8 cellular contexts compared by ENCODE assay signal in the genomic region with DNA sequence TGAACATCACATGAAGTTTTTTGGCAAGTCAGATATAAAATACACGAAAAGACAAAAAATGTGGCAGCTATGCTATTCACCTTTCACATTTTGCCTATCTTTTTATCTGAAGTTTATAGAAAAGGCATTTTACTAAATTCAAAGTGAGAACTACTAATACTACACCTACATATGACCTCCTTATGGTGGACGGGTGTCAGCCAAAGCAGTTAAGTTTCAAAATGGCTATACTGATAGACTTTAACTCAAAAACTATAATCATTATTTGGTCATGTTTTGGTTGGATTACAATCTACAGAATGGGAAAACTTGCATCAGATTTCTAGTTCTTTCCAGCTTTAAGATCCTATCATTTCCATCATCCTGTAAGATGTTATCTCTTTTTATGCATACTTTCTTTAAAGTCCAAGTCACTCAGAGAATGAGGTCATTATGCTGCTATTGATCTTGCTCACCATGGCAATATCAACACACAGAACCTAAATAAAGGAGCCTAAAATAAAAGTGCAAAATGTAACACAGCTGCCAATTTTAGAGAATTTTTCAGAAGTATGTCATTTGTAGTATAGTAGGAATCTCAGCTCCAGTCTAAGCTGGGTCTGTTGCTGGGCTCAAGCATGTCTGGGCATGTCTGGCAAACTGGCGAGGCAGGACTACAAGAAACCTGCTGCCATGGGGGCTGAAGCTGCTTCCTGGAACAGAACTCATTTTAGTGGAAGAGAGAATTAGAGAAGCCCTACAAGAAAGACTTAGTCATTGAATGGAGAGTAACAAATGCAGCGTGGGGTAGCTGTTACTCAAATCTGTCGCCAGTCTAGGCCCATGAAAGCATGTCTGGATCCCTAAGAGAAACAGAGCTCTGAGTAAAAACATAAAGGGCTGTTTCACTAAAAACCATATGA. TPM values are rescaled to one million over a fixed set of nuclear protein-coding genes. Genes with fewer than 3 reads are reported as not detected.
A peak's percentile ranks its signal among the peaks of the same experiment; 100 is the strongest.
DNase-seq lines count a peak whose midpoint lies in the region; ATAC-seq and TF ChIP-seq lines count a peak whose summit lies in the region.

No MANE protein-coding gene starts in this region.

- H3K36me3 ChIP-seq in ascending aorta (no peaks in the 10 kb centered on the region), neuron (ENCODE audit: insufficient read depth, low read length) (no peaks in the 10 kb centered on the region)

- peak; percentile 32 for DNase-seq in ELR (ENCODE audit: low read depth)
- peak; percentile 8 for DNase-seq in NCI-H1105 (lab: John Stamatoyannopoulos, UW)
- DNase-seq in ascending aorta (ENCODE audit: low spot score in 2 of 2) = peak in 1 of 2 donors; percentile 70
- no peak for DNase-seq in RKO (ENCODE audit: low spot score)
- DNase-seq in NOMO-1 treated with dmso at 0.1 percent for 144 hours (lab: John Stamatoyannopoulos, UW; ENCODE audit: unreplicated experiment) = no peak
- DNase-seq in NK-92 treated with Interleukin-12 subunit alpha and Interleukin-12 subunit beta, amount 100 ng/mL, for 24 hours (lab: John Stamatoyannopoulos, UW) = no peak

- H3K4me3 ChIP-seq in ascending aorta = no peak overlapping the region
- no peak overlapping the region for H3K4me3 ChIP-seq in neuron (ENCODE audit: low read length)

- intact Hi-C loops in ascending aorta (cut with DNase I) = no loop called here

- peak overlapping the region; percentile 76 to 78 for H3K27ac ChIP-seq in ascending aorta

- no peak for TF ChIP-seq CTCF in ascending aorta (IDR thresholded peaks at IDR 0.05)

- H3K4me1 ChIP-seq in ascending aorta = peaks cover 0 to 11% of the 10 kb centered on the region in 2 donors
- H3K4me1 ChIP-seq in neuron (ENCODE audit: insufficient read depth, low read length) = peaks cover 7% of the 10 kb centered on the region

- H3K27me3 ChIP-seq in ascending aorta (no peaks in the 10 kb centered on the region), neuron (ENCODE audit: insufficient read depth, low read length) (no peaks in the 10 kb centered on the region)

- ATAC-seq in GM21529 (IDR thresholded peaks at IDR 0.05; ENCODE audit: unreplicated experiment) = peak; percentile 49

- no peaks in the 10 kb centered on the region for H3K9me3 ChIP-seq in ascending aorta
- H3K9me3 ChIP-seq in neuron (ENCODE audit: low read length) = no peaks in the 10 kb centered on the region

- peak overlapping the region; percentile 33 for H2AFZ ChIP-seq in neuron (ENCODE audit: low read depth, low read length)

RNA-seq across cellular contexts. Expression of a gene that starts 7.6 kb away (rescaled TPM):
- 29.6 TPM for total RNA-seq in ascending aorta

Comparison
In these comparisons a context has a peak if more than half of its experiments do, and no peak if none do; other contexts are left out.
1. DNase-seq: peak in ELR (single experiment) and NCI-H1105 (single experiment); none in RKO (single experiment), NOMO-1 treated with dmso at 0.1 percent for 144 hours (single experiment) and NK-92 treated with Interleukin-12 subunit alpha and Interleukin-12 subunit beta, amount 100 ng/mL, for 24 hours (single experiment).